8 cellular contexts compared by ENCODE assay signal in genomic region chr18:58310517-58310916, GRCh38.
DNase-seq lines count a peak whose midpoint lies in the region.
"Had no signal": no experiment of that assay in that cellular context is flagged by ENCODE, and none has a peak within 500 bp of the region (broad histone marks: within the 10 kb centered on the region; RNA-seq: fewer than 3 reads in every experiment).

No MANE protein-coding gene starts in this region.

- H3K27me3 Mint-ChIP-seq in activated T-cell treated with anti-CD3 and anti-CD28 coated beads, Interleukin-2, amount 50 U/mL, for 24 hours, result peaks cover 8% of the 10 kb centered on the region
- H3K27me3 Mint-ChIP-seq: IgD-negative memory B cell had no signal

- no peak overlapping the region for H3K27ac Mint-ChIP-seq in activated T-cell treated with anti-CD3 and anti-CD28 coated beads, Interleukin-2, amount 50 U/mL, for 24 hours

- peaks cover 2% of the 10 kb centered on the region for H3K36me3 Mint-ChIP-seq in activated T-cell treated with anti-CD3 and anti-CD28 coated beads, Interleukin-2, amount 50 U/mL, for 24 hours (ENCODE audit: low read depth)

- H3K9me3 Mint-ChIP-seq in activated T-cell treated with anti-CD3 and anti-CD28 coated beads, Interleukin-2, amount 50 U/mL, for 24 hours, result peaks cover 3% of the 10 kb centered on the region

- H3K4me3 Mint-ChIP-seq in activated T-cell treated with anti-CD3 and anti-CD28 coated beads, Interleukin-2, amount 50 U/mL, for 24 hours, result no peak overlapping the region

- DNase-seq in HT1080 (ENCODE audit: low read depth), result peak; percentile 32
- peak; percentile 56 for DNase-seq in activated T-cell treated with anti-CD3 and anti-CD28 coated beads, Interleukin-2, amount 50 U/mL, for 24 hours
- DNase-seq in iPS-NIHi11 (ENCODE audit: low spot score), result peak; percentile 29
- DNase-seq in stimulated activated naive CD4-positive, alpha-beta T cell (lab: John Stamatoyannopoulos, UW), result peak; percentile 7 to 66 (median 40)
- DNase-seq in NK-92 treated with Interleukin-12 subunit alpha and Interleukin-12 subunit beta, amount 100 ng/mL, for 24 hours (lab: John Stamatoyannopoulos, UW), result no peak
- DNase-seq in KBM-7, result no peak
- DNase-seq in NCI-H1105 (lab: John Stamatoyannopoulos, UW), result no peak

- in situ Hi-C loops in KBM-7 (cut with MboI; ENCODE audit: low pct_unique_long_range_greater_than_20kb, low sequenced_read_pairs), result no loop called here

- peaks cover 37% of the 10 kb centered on the region for H3K4me1 Mint-ChIP-seq in activated T-cell treated with anti-CD3 and anti-CD28 coated beads, Interleukin-2, amount 50 U/mL, for 24 hours (ENCODE audit: low read depth)

Comparison
In these comparisons a context has a peak if more than half of its experiments do, and no peak if none do; other contexts are left out.
1. DNase-seq: peak in HT1080 (single experiment), activated T-cell treated with anti-CD3 and anti-CD28 coated beads, Interleukin-2, amount 50 U/mL, for 24 hours (single experiment), iPS-NIHi11 (single experiment) and stimulated activated naive CD4-positive, alpha-beta T cell (6 of 6); none in NK-92 treated with Interleukin-12 subunit alpha and Interleukin-12 subunit beta, amount 100 ng/mL, for 24 hours (single experiment), KBM-7 (single experiment) and NCI-H1105 (single experiment).